19 cellular contexts compared by ENCODE assay signal in the genomic region with DNA sequence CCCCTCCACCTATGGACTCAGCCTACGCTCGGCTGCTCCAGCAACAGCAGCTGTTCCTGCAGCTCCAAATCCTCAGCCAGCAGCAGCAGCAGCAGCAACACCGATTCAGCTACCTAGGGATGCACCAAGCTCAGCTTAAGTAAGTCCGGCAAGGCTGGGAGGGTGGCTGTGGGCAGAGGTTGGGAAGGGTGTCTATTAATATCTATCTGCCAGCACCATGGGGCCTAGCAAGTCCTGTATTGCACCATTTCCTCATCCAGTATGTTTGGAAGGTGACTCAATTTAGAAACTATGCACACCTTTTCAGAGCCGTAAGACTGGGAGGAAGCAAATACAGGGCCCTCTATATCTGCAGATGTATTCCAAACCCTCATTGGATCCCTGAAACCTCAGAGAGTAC. TPM values are rescaled to one million over a fixed set of nuclear protein-coding genes. Genes with fewer than 3 reads are reported as not detected.
DNase-seq lines count a peak whose midpoint lies in the region; ATAC-seq and TF ChIP-seq lines count a peak whose summit lies in the region.
"Had no signal": no experiment of that assay in that cellular context is flagged by ENCODE, and none has a peak within 500 bp of the region (broad histone marks: within the 10 kb centered on the region; RNA-seq: fewer than 3 reads in every experiment).

No MANE protein-coding gene starts in this region.

- DNase-seq in EL: peak; percentile 15
- no peak for DNase-seq in body of pancreas
- peak in 4 of 5 donors; percentile 64 to 86 (median 73) for DNase-seq in heart left ventricle
- DNase-seq in myocyte (ENCODE audit: low read depth): peak; percentile 20
- no peak for DNase-seq in NCI-H345 treated with DMSO at 0.1 percent for 48 hours (lab: John Stamatoyannopoulos, UW; ENCODE audit: unreplicated experiment)
- no peak for DNase-seq in activated CD4-positive, alpha-beta T cell treated with anti-CD3 and anti-CD28 coated beads, Interleukin-2, amount 10 ng/mL, durations not matched to agents 24 days and 14 days
- DNase-seq in mesothelial cell of epicardium (ENCODE audit: low spot score in 2 of 2, unreplicated experiment in 2 of 2): no peak
- DNase-seq: activated CD4-positive, alpha-beta memory T cell treated with anti-CD3 and anti-CD28 coated beads for 36 hours; activated T-cell treated with anti-CD3 and anti-CD28 coated beads, Interleukin-2, amount 50 U/mL, for 72 hours; CD4-positive, CD25-positive, alpha-beta regulatory T cell; DMS79; erythroblast; naive B cell; NCI-H2029; NCI-H69 had no signal

- TF ChIP-seq POLR2A in body of pancreas (IDR thresholded peaks at IDR 0.05) (no peak), heart left ventricle (IDR thresholded peaks at IDR 0.05) (peak in 1 of 2 donors; percentile 27)

- TF ChIP-seq CTCF in body of pancreas (IDR thresholded peaks at IDR 0.05) (no peak), heart left ventricle (IDR thresholded peaks at IDR 0.05) (no peak), mesothelial cell of epicardium (IDR thresholded peaks at IDR 0.05; ENCODE audit: unreplicated experiment) (no peak)

- H3K36me3 ChIP-seq in body of pancreas (replicated peaks in 1 of 2; ENCODE audit: insufficient read depth in 1 of 2, low read depth in 2 of 2) (no peaks in the 10 kb centered on the region), heart left ventricle (peaks cover 0 to 56% (median 10%) of the 10 kb centered on the region in 9 donors)
- H3K36me3 ChIP-seq: upper lobe of left lung had no signal

- H3K27ac ChIP-seq in body of pancreas (peak overlapping the region in 1 of 4 donors; percentile 30), heart left ventricle (peak overlapping the region; percentile 44 to 88 (median 74))
- H3K27ac ChIP-seq: parathyroid adenoma, upper lobe of left lung had no signal

- H3K4me3 ChIP-seq in body of pancreas (no peak overlapping the region), heart left ventricle (peak overlapping the region in 7 of 12 donors; percentile 16 to 46 (median 38))
- H3K4me3 ChIP-seq: upper lobe of left lung had no signal

- H3K27me3 ChIP-seq in body of pancreas: no peaks in the 10 kb centered on the region
- H3K27me3 ChIP-seq in heart left ventricle: no peaks in the 10 kb centered on the region
- H3K27me3 ChIP-seq: upper lobe of left lung had no signal

- no peaks in the 10 kb centered on the region for H3K27me3 Mint-ChIP-seq in activated CD4-positive, alpha-beta T cell treated with anti-CD3 and anti-CD28 coated beads, Interleukin-2, amount 10 ng/mL, durations not matched to agents 24 days and 14 days
- no peaks in the 10 kb centered on the region for H3K27me3 Mint-ChIP-seq in mesothelial cell of epicardium (ENCODE audit: low read depth)
- H3K27me3 Mint-ChIP-seq: activated CD4-positive, alpha-beta memory T cell treated with anti-CD3 and anti-CD28 coated beads for 36 hours; CD4-positive, CD25-positive, alpha-beta regulatory T cell had no signal

- no peaks in the 10 kb centered on the region for H3K4me1 Mint-ChIP-seq in activated CD4-positive, alpha-beta T cell treated with anti-CD3 and anti-CD28 coated beads, Interleukin-2, amount 10 ng/mL, durations not matched to agents 24 days and 14 days
- H3K4me1 Mint-ChIP-seq in mesothelial cell of epicardium: peaks cover 15% of the 10 kb centered on the region
- H3K4me1 Mint-ChIP-seq: CD4-positive, CD25-positive, alpha-beta regulatory T cell; naive B cell; stimulated activated memory B cell treated with anti-CD40 and anti-IgM and Interleukin-4, amounts not matched to agents 10 μg/mL and 1 μg/mL and 100 μg/mL, for 72 hours had no signal

- H3K4me1 ChIP-seq in body of pancreas (peaks cover 25% of the 10 kb centered on the region), heart left ventricle (peaks cover 0 to 30% (median 6%) of the 10 kb centered on the region in 12 donors)

- WGBS in body of pancreas, 2 donors: 75 to 87% methylated on average over 5 of the region's 5 CpGs
- 40 to 63% (median 47%) methylated on average over 2 to 5 of the region's 5 CpGs for WGBS in heart left ventricle, 4 donors

- ATAC-seq in body of pancreas (peak; percentile 41), heart left ventricle (peak; percentile 92 to 95 (median 94)), HG03521 (IDR thresholded peaks at IDR 0.05; ENCODE audit: unreplicated experiment) (no peak)
- ATAC-seq: activated T-cell treated with anti-CD3 and anti-CD28 coated beads, Interleukin-2, amount 50 U/mL, for 72 hours; stimulated activated memory B cell treated with anti-CD40 and anti-IgM and Interleukin-4, amounts not matched to agents 10 μg/mL and 1 μg/mL and 100 μg/mL, for 72 hours had no signal

- no peaks in the 10 kb centered on the region for H3K9me3 Mint-ChIP-seq in activated CD4-positive, alpha-beta T cell treated with anti-CD3 and anti-CD28 coated beads, Interleukin-2, amount 10 ng/mL, durations not matched to agents 24 days and 14 days
- H3K9me3 Mint-ChIP-seq in mesothelial cell of epicardium: no peaks in the 10 kb centered on the region
- H3K9me3 Mint-ChIP-seq: activated CD4-positive, alpha-beta memory T cell treated with anti-CD3 and anti-CD28 coated beads for 36 hours; stimulated activated memory B cell treated with anti-CD40 and anti-IgM and Interleukin-4, amounts not matched to agents 10 μg/mL and 1 μg/mL and 100 μg/mL, for 72 hours had no signal

- no peaks in the 10 kb centered on the region for H3K36me3 Mint-ChIP-seq in activated CD4-positive, alpha-beta T cell treated with anti-CD3 and anti-CD28 coated beads, Interleukin-2, amount 10 ng/mL, durations not matched to agents 24 days and 14 days (ENCODE audit: low read depth)
- no peaks in the 10 kb centered on the region for H3K36me3 Mint-ChIP-seq in mesothelial cell of epicardium
- H3K36me3 Mint-ChIP-seq: activated CD4-positive, alpha-beta memory T cell treated with anti-CD3 and anti-CD28 coated beads for 36 hours; CD4-positive, CD25-positive, alpha-beta regulatory T cell; naive B cell; stimulated activated memory B cell treated with anti-CD40 and anti-IgM and Interleukin-4, amounts not matched to agents 10 μg/mL and 1 μg/mL and 100 μg/mL, for 72 hours had no signal

- no peaks in the 10 kb centered on the region for H3K9me3 ChIP-seq in body of pancreas
- no peaks in the 10 kb centered on the region for H3K9me3 ChIP-seq in heart left ventricle
- H3K9me3 ChIP-seq: upper lobe of left lung had no signal

- no peak overlapping the region for H3K27ac Mint-ChIP-seq in activated CD4-positive, alpha-beta T cell treated with anti-CD3 and anti-CD28 coated beads, Interleukin-2, amount 10 ng/mL, durations not matched to agents 24 days and 14 days
- no peak overlapping the region for H3K27ac Mint-ChIP-seq in mesothelial cell of epicardium
- H3K27ac Mint-ChIP-seq: activated CD4-positive, alpha-beta memory T cell treated with anti-CD3 and anti-CD28 coated beads for 36 hours; activated T-cell treated with anti-CD3 and anti-CD28 coated beads, Interleukin-2, amount 50 U/mL, for 72 hours; CD4-positive, CD25-positive, alpha-beta regulatory T cell; naive B cell; stimulated activated memory B cell treated with anti-CD40 and anti-IgM and Interleukin-4, amounts not matched to agents 10 μg/mL and 1 μg/mL and 100 μg/mL, for 72 hours had no signal

- no peak overlapping the region for H3K4me3 Mint-ChIP-seq in activated CD4-positive, alpha-beta T cell treated with anti-CD3 and anti-CD28 coated beads, Interleukin-2, amount 10 ng/mL, durations not matched to agents 24 days and 14 days
- H3K4me3 Mint-ChIP-seq in mesothelial cell of epicardium: no peak overlapping the region
- H3K4me3 Mint-ChIP-seq: activated CD4-positive, alpha-beta memory T cell treated with anti-CD3 and anti-CD28 coated beads for 36 hours; activated T-cell treated with anti-CD3 and anti-CD28 coated beads, Interleukin-2, amount 50 U/mL, for 72 hours; CD4-positive, CD25-positive, alpha-beta regulatory T cell; naive B cell; stimulated activated memory B cell treated with anti-CD40 and anti-IgM and Interleukin-4, amounts not matched to agents 10 μg/mL and 1 μg/mL and 100 μg/mL, for 72 hours had no signal

- intact Hi-C loops in body of pancreas (cut with DNase I): loop anchor here (10.0 kb wide), 1 partner anchor 199 kb away; no protein-coding TSS in a partner anchor
- intact Hi-C loops in heart left ventricle (cut with DNase I): loop anchor here in 8 of 10 donors (2.0 to 10.0 kb wide), 9 partner anchors 72 to 492 kb away; partner anchors contain the start of gene MYOCD (in 1 of the 8)
- intact Hi-C loops in activated CD4-positive, alpha-beta T cell treated with anti-CD3 and anti-CD28 coated beads, Interleukin-2, amount 10 ng/mL, durations not matched to agents 24 days and 14 days (cut with micrococcal nuclease): no loop called here

RNA-seq across cellular contexts. Expression of gene ARHGAP44, which starts 45.0 kb away (rescaled TPM):
- total RNA-seq in body of pancreas (1 to 10 TPM; 5.7 to 6.3 TPM), heart left ventricle (10 to 100 TPM in 2 of 9 donors, 1 to 10 TPM in 7; 6.0 to 15.7 (median 8.7) TPM), myocyte (0.05 and 0.36 TPM in 2 replicates), mesothelial cell of epicardium (11.5 to 12.5 TPM (median 11.7 TPM) in 3 replicates)
- polyA plus RNA-seq in heart left ventricle: 1 to 10 TPM; 4.3 to 8.6 TPM
- 0.30 TPM for polyA plus RNA-seq in myocyte (2012)
- total RNA-seq in activated CD4-positive, alpha-beta T cell treated with anti-CD3 and anti-CD28 coated beads, Interleukin-2, amount 10 ng/mL, durations not matched to agents 24 days and 14 days: 0.49 TPM in 1 of 2 replicates, not detected in the other
- total RNA-seq: activated CD4-positive, alpha-beta memory T cell treated with anti-CD3 and anti-CD28 coated beads for 36 hours; CD4-positive, CD25-positive, alpha-beta regulatory T cell had no signal

Comparison
In these comparisons a context has a peak if more than half of its experiments do, and no peak if none do; other contexts are left out.
1. DNase-seq: peak in EL (single experiment), heart left ventricle (4 of 5) and myocyte (single experiment); none in body of pancreas (0 of 4), NCI-H345 treated with DMSO at 0.1 percent for 48 hours (single experiment), activated CD4-positive, alpha-beta T cell treated with anti-CD3 and anti-CD28 coated beads, Interleukin-2, amount 10 ng/mL, durations not matched to agents 24 days and 14 days (single experiment) and mesothelial cell of epicardium (0 of 2).
2. H3K4me3 ChIP-seq: peak in heart left ventricle (7 of 12); none in body of pancreas (0 of 2).